28 cellular contexts compared by ENCODE assay signal in the genomic region with DNA sequence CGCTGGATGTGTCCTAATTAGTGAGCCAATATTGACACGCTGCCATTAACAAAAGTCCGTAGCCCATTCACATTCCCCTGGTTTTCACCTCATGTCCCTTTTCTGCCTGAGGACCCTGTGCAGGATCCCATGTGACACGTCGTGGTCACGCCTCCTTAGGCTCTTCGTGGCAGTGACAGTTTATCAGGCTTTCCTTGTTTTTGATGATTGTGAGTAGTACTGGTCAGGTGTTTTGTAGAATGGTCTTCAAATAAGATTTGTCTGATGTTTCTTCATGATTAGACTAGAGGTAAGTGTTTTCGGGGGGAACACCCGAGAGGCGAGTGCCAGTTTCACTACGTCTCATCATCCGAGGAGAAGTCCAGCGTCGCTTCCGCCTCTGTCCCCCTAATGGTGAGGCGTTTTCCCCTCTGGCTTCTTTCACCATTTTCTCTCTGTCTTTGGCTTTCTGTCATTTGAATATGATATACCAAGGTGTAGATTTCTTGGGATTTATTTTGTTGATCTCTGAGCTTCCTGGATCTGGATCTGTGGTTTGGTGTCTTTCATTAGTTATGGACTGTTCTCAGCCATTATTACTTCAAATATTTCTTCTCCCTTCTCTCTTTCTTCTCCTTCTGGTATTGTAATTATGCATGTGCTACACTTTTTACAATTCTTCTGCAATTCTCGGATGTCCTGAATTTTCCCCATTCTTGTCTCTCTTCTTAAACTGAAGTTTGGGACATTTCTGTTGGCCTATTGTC.
"Had no signal": no experiment of that assay in that cellular context is flagged by ENCODE, and none has a peak within 500 bp of the region (broad histone marks: within the 10 kb centered on the region; RNA-seq: fewer than 3 reads in every experiment).

No MANE protein-coding gene starts in this region.

- H3K27me3 ChIP-seq: ovary, thyroid gland, upper lobe of left lung had no signal

- H3K36me3 ChIP-seq: breast epithelium, esophagus squamous epithelium, heart right ventricle, ovary, stomach, thyroid gland, upper lobe of left lung had no signal

- H3K4me3 Mint-ChIP-seq: activated CD4-positive, alpha-beta memory T cell treated with anti-CD3 and anti-CD28 coated beads, Interleukin-2, amount 10 ng/mL, durations not matched to agents 7 days and 5 days; activated CD4-positive, alpha-beta T cell treated with anti-CD3 and anti-CD28 coated beads, Interleukin-2, amount 10 ng/mL, durations not matched to agents 24 days and 14 days; central memory CD8-positive, alpha-beta T cell; dendritic cell treated with granulocyte-macrophage colony-stimulating factor and Interleukin-4, amounts not matched to agents 40 ng/mL and 50 ng/mL, for 4 days; mesothelial cell of epicardium; naive B cell; stimulated activated naive B cell treated with anti-CD40 and anti-IgM and Interleukin-4, amounts not matched to agents 10 μg/mL and 1 μg/mL and 100 μg/mL, for 72 hours had no signal

- H3K27ac Mint-ChIP-seq: activated CD4-positive, alpha-beta memory T cell treated with anti-CD3 and anti-CD28 coated beads, Interleukin-2, amount 10 ng/mL, durations not matched to agents 7 days and 5 days; activated CD4-positive, alpha-beta T cell treated with anti-CD3 and anti-CD28 coated beads, Interleukin-2, amount 10 ng/mL, durations not matched to agents 24 days and 14 days; activated naive CD4-positive, alpha-beta T cell treated with anti-CD3 and anti-CD28 coated beads, Interleukin-2, amount 50 U/mL, for 72 hours; activated T-helper 2 cell treated with anti-CD3 and anti-CD28 coated beads, Interferon-gamma antibody, Interleukin-2, Interleukin-4, amounts not matched to agents 10 μg/mL and 5 μg/mL and 100 μg/mL, durations not matched to agents 14 hours and 24 hours and 36 hours; dendritic cell treated with granulocyte-macrophage colony-stimulating factor and Interleukin-4, amounts not matched to agents 40 ng/mL and 50 ng/mL, for 4 days; mesothelial cell of epicardium; naive B cell; stimulated activated naive B cell treated with anti-CD40 and anti-IgM and Interleukin-4, amounts not matched to agents 10 μg/mL and 1 μg/mL and 100 μg/mL, for 72 hours had no signal

- H3K4me1 Mint-ChIP-seq: central memory CD8-positive, alpha-beta T cell; naive B cell had no signal

- H3K4me1 ChIP-seq: psoas muscle, thyroid gland had no signal

- DNase-seq: activated CD4-positive, alpha-beta memory T cell treated with anti-CD3 and anti-CD28 coated beads, Interleukin-2, amount 10 ng/mL, durations not matched to agents 7 days and 5 days; activated CD4-positive, alpha-beta T cell treated with anti-CD3 and anti-CD28 coated beads, Interleukin-2, amount 10 ng/mL, durations not matched to agents 24 days and 14 days; activated CD4-positive, CD25-positive, alpha-beta regulatory T cell treated with anti-CD3 and anti-CD28 coated beads, Interleukin-2, amount 50 U/mL, for 72 hours; activated naive CD4-positive, alpha-beta T cell; activated T-cell treated with anti-CD3 and anti-CD28 coated beads, Interleukin-2, amount 50 U/mL, for 48 hours; effector CD4-positive, alpha-beta T cell; esophagus squamous epithelium; foreskin melanocyte; heart right ventricle; islet precursor cell; mammary epithelial cell; naive B cell; ovary; psoas muscle; stimulated activated CD4-positive, alpha-beta T cell treated with anti-CD3 and anti-CD28 coated beads, Interleukin-1b, Interleukin-23, amount 100 ng/mL, for 48 hours; stimulated activated naive B cell treated with anti-CD40 and anti-IgM and Interleukin-4, amounts not matched to agents 10 μg/mL and 1 μg/mL and 100 μg/mL, for 72 hours; stomach; T-helper 2 cell; thyroid gland; upper lobe of left lung had no signal

- H3K9me3 ChIP-seq: breast epithelium, ovary, thyroid gland, upper lobe of left lung had no signal

- H3K36me3 Mint-ChIP-seq: activated naive CD4-positive, alpha-beta T cell treated with anti-CD3 and anti-CD28 coated beads, Interleukin-2, amount 50 U/mL, for 72 hours; naive B cell had no signal

- H3K4me2 ChIP-seq: smooth muscle cell had no signal

- H3K27ac ChIP-seq: breast epithelium, epithelial cell of prostate, esophagus squamous epithelium, heart right ventricle, ovary, psoas muscle, stomach, thyroid gland, upper lobe of left lung had no signal

- ATAC-seq: activated naive CD4-positive, alpha-beta T cell treated with anti-CD3 and anti-CD28 coated beads, Interleukin-2, amount 50 U/mL, for 72 hours; heart right ventricle; psoas muscle had no signal

- H3K4me3 ChIP-seq: breast epithelium, esophagus squamous epithelium, heart right ventricle, ovary, psoas muscle, smooth muscle cell, stomach, thyroid gland, upper lobe of left lung had no signal

- H3K9me3 Mint-ChIP-seq: activated CD4-positive, alpha-beta memory T cell treated with anti-CD3 and anti-CD28 coated beads, Interleukin-2, amount 10 ng/mL, durations not matched to agents 7 days and 5 days; central memory CD8-positive, alpha-beta T cell; dendritic cell treated with granulocyte-macrophage colony-stimulating factor and Interleukin-4, amounts not matched to agents 40 ng/mL and 50 ng/mL, for 4 days had no signal
